In the genomic region with DNA sequence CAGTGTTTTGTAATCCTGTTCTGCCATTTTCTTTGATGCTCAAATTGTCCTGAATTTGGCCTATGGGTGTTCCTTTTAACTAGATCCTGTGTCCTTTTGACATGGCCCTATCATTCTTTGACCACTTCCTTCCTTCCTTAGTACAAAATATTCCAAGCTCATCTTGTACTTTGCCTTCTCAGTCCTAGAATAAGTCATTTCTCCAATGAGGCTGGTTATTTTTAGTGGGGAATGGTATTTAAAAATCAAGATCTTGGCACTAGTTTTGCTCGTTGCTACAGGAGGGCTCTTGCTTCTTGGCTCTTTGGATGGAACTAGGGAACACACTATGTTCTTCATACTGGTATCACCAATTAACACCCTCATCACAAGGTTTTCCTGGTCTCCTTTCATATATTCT, we compare ENCODE assay signal across 23 cellular contexts.
"Had no signal": no experiment of that assay in that cellular context is flagged by ENCODE, and none has a peak within 500 bp of the region (broad histone marks: within the 10 kb centered on the region; RNA-seq: fewer than 3 reads in every experiment).

No MANE protein-coding gene starts in this region.

- H3K9me3 ChIP-seq: breast epithelium, colonic mucosa, left lung, neutrophil, ovary, testis had no signal

- ATAC-seq: activated T-cell treated with anti-CD3 and anti-CD28 coated beads, Interleukin-2, amount 50 U/mL, for 72 hours; left lung; sciatic nerve had no signal

- H3K36me3 ChIP-seq: breast epithelium, colonic mucosa, left lung, neutrophil, ovary had no signal

- DNase-seq: activated CD4-positive, alpha-beta memory T cell treated with anti-CD3 and anti-CD28 coated beads for 36 hours; activated CD4-positive, alpha-beta T cell treated with anti-CD3 and anti-CD28 coated beads for 4 hours; activated CD4-positive, CD25-positive, alpha-beta regulatory T cell; activated effector memory CD4-positive, alpha-beta T cell treated with Interleukin-2 at 50 U/mL for 16 hours; activated naive CD4-positive, alpha-beta T cell treated with anti-CD3 and anti-CD28 coated beads for 36 hours; activated naive CD8-positive, alpha-beta T cell treated with anti-CD3 and anti-CD28 coated beads, Interleukin-2, amount 10 ng/mL, durations not matched to agents 7 days and 5 days; activated T-cell treated with anti-CD3 and anti-CD28 coated beads, Interleukin-2, amount 50 U/mL, for 72 hours; amniotic stem cell; colonic mucosa; kidney; left lung; mesenchymal stem cell; ovary; small intestine; stimulated activated CD4-positive, alpha-beta T cell treated with anti-CD3 and anti-CD28 coated beads, Interleukin-15, amount 100 ng/mL, for 24 hours; stimulated activated CD4-positive, alpha-beta T cell treated with anti-CD3 and anti-CD28 coated beads, Interleukin-4, amount 100 ng/mL, for 1 hour; stimulated activated naive CD4-positive, alpha-beta T cell; T1000; testis had no signal

- H3K4me3 ChIP-seq: breast epithelium, colonic mucosa, left lung, ovary, testis had no signal

- H3K4me1 ChIP-seq: breast epithelium, colonic mucosa, testis had no signal

- H3K27me3 ChIP-seq: breast epithelium, colonic mucosa, left lung, neutrophil, ovary, testis had no signal

- H3K27ac ChIP-seq: breast epithelium, colonic mucosa, epithelial cell of prostate, neutrophil, ovary had no signal
